In the genomic region with DNA sequence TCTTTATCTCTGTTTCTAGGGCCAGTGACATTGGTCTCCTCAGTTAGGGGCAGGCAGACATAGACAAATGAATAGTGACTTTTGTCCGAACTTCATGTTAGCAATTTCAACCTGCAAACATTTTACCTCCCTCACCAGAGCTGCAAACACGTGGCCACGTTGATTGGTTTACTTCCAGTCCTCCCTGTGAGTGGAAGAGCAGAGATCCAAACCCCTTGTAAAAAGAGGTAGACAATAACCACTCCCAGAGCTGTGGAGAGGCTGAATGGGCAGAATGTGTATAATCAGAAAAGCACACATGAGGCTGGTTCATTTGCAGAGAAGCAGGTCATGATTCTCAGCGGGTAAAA, we compare ENCODE assay signal across 34 cellular contexts. TPM values are rescaled to one million over a fixed set of nuclear protein-coding genes. Genes with fewer than 3 reads are reported as not detected.
A peak's percentile ranks its signal among the peaks of the same experiment; 100 is the strongest.
DNase-seq lines count a peak whose midpoint lies in the region; ATAC-seq, FAIRE-seq and TF ChIP-seq lines count a peak whose summit lies in the region.
"Had no signal": no experiment of that assay in that cellular context is flagged by ENCODE, and none has a peak within 500 bp of the region (broad histone marks: within the 10 kb centered on the region; RNA-seq: fewer than 3 reads in every experiment).

No MANE protein-coding gene starts in this region.

- peaks cover 4 to 24% (median 14%) of the 10 kb centered on the region in 5 experiments for H3K9me3 Mint-ChIP-seq in brain
- H3K9me3 Mint-ChIP-seq in neural crest cell = peaks cover 2% of the 10 kb centered on the region
- no peaks in the 10 kb centered on the region for H3K9me3 Mint-ChIP-seq in endothelial cell (ENCODE audit: unreplicated experiment)
- H3K9me3 Mint-ChIP-seq: activated naive CD4-positive, alpha-beta T cell treated with anti-CD3 and anti-CD28 coated beads, Interleukin-2, amount 10 ng/mL, durations not matched to agents 7 days and 5 days; activated T-helper 17 cell treated with anti-CD3 and anti-CD28 coated beads, Interleukin-2, amount 50 U/mL, for 72 hours; CD8-positive, alpha-beta T cell; natural killer cell; stimulated activated memory B cell treated with anti-CD40 and anti-IgM and Interleukin-4, amounts not matched to agents 10 μg/mL and 1 μg/mL and 100 μg/mL, for 72 hours had no signal

- H3K36me3 Mint-ChIP-seq in brain (peaks cover 48% of the 10 kb centered on the region), neural crest cell (ENCODE audit: low read depth) (peaks cover 10% of the 10 kb centered on the region), endothelial cell (ENCODE audit: low read depth, unreplicated experiment) (peaks cover 3% of the 10 kb centered on the region)
- H3K36me3 Mint-ChIP-seq: activated naive CD4-positive, alpha-beta T cell treated with anti-CD3 and anti-CD28 coated beads, Interleukin-2, amount 10 ng/mL, durations not matched to agents 7 days and 5 days; CD8-positive, alpha-beta T cell; natural killer cell had no signal

- H3K36me3 ChIP-seq in BLaER1 = peaks cover 20% of the 10 kb centered on the region
- H3K36me3 ChIP-seq: adrenal gland, brain microvascular endothelial cell, heart right ventricle, lower lobe of right lung, MG63, upper lobe of right lung had no signal

- FAIRE-seq in urothelium cell line (lab: Jason Lieb, UNC) = no peak
- FAIRE-seq: A549, frontal cortex, GM18507, H54, HTR-8/SVneo had no signal

- H3K27ac ChIP-seq in BLaER1 = no peak overlapping the region
- H3K27ac ChIP-seq: A549, brain microvascular endothelial cell, heart right ventricle, lower lobe of right lung, upper lobe of right lung, VCaP had no signal

- H3K4me3 Mint-ChIP-seq in brain (peak overlapping the region in 1 of 5 experiments; percentile 10), neural crest cell (no peak overlapping the region), endothelial cell (ENCODE audit: unreplicated experiment) (no peak overlapping the region)
- H3K4me3 Mint-ChIP-seq: activated CD4-positive, alpha-beta T cell treated with anti-CD3 and anti-CD28 coated beads for 36 hours; activated CD8-positive, alpha-beta T cell treated with anti-CD3 and anti-CD28 coated beads, Interleukin-2, amount 10 ng/mL, durations not matched to agents 7 days and 5 days; activated naive CD4-positive, alpha-beta T cell treated with anti-CD3 and anti-CD28 coated beads, Interleukin-2, amount 10 ng/mL, durations not matched to agents 7 days and 5 days; activated T-helper 17 cell treated with anti-CD3 and anti-CD28 coated beads, Interleukin-2, amount 50 U/mL, for 72 hours; CD8-positive, alpha-beta T cell; natural killer cell; stimulated activated memory B cell treated with anti-CD40 and anti-IgM and Interleukin-4, amounts not matched to agents 10 μg/mL and 1 μg/mL and 100 μg/mL, for 72 hours had no signal

- no peak overlapping the region for H3K4me3 ChIP-seq in BLaER1
- H3K4me3 ChIP-seq: A549, adrenal gland, dorsolateral prefrontal cortex, heart right ventricle, lower lobe of right lung, MG63, upper lobe of right lung had no signal

- peaks cover 14% of the 10 kb centered on the region for H3K4me1 ChIP-seq in BLaER1
- H3K4me1 ChIP-seq: lower lobe of right lung had no signal

- H3K27me3 ChIP-seq in BLaER1 = no peaks in the 10 kb centered on the region
- H3K27me3 ChIP-seq: adrenal gland, brain microvascular endothelial cell, dorsolateral prefrontal cortex, heart right ventricle, MG63, upper lobe of right lung had no signal

- no peak for ATAC-seq in GM18870 (IDR thresholded peaks at IDR 0.05; ENCODE audit: unreplicated experiment)
- ATAC-seq: A549; activated CD4-positive, alpha-beta T cell treated with anti-CD3 and anti-CD28 coated beads for 36 hours; activated CD8-positive, alpha-beta T cell treated with anti-CD3 and anti-CD28 coated beads, Interleukin-2, amount 10 ng/mL, durations not matched to agents 7 days and 5 days; activated T-helper 17 cell treated with anti-CD3 and anti-CD28 coated beads, Interleukin-2, amount 50 U/mL, for 72 hours; CD8-positive, alpha-beta T cell; lower lobe of right lung; stimulated activated memory B cell treated with anti-CD40 and anti-IgM and Interleukin-4, amounts not matched to agents 10 μg/mL and 1 μg/mL and 100 μg/mL, for 72 hours; upper lobe of right lung had no signal

- DNase-seq in NCI-H146 (lab: John Stamatoyannopoulos, UW) (peak; percentile 87), neural crest cell (ENCODE audit: low read depth, low spot score) (no peak), endothelial cell (ENCODE audit: low spot score) (no peak), islet precursor cell (no peak), urothelium cell line (ENCODE audit: low spot score) (no peak)
- DNase-seq: activated CD4-positive, alpha-beta T cell treated with anti-CD3 and anti-CD28 coated beads for 36 hours; activated CD8-positive, alpha-beta T cell treated with anti-CD3 and anti-CD28 coated beads, Interleukin-2, amount 10 ng/mL, durations not matched to agents 7 days and 5 days; activated naive CD4-positive, alpha-beta T cell treated with anti-CD3 and anti-CD28 coated beads, Interleukin-2, amount 10 ng/mL, durations not matched to agents 7 days and 5 days; brain microvascular endothelial cell; CD8-positive, alpha-beta T cell; cerebellar nuclear complex; heart right ventricle; KG1; lower lobe of right lung; MG63; natural killer cell; NCI-H2081 treated with DMSO at 0.1 percent for 48 hours; NCI-H524; SIG-M5; substantia nigra; upper lobe of right lung had no signal

- H3K27me3 Mint-ChIP-seq in brain (no peaks in the 10 kb centered on the region), neural crest cell (ENCODE audit: low read depth) (no peaks in the 10 kb centered on the region), endothelial cell (ENCODE audit: unreplicated experiment) (peaks cover 3% of the 10 kb centered on the region)
- H3K27me3 Mint-ChIP-seq: activated CD4-positive, alpha-beta T cell treated with anti-CD3 and anti-CD28 coated beads for 36 hours; activated T-helper 17 cell treated with anti-CD3 and anti-CD28 coated beads, Interleukin-2, amount 50 U/mL, for 72 hours; stimulated activated memory B cell treated with anti-CD40 and anti-IgM and Interleukin-4, amounts not matched to agents 10 μg/mL and 1 μg/mL and 100 μg/mL, for 72 hours had no signal

- H3K4me2 ChIP-seq in BLaER1 = peak overlapping the region; percentile 0; the same call in 1 of the 2 replicates
- H3K4me2 ChIP-seq: A549 had no signal

- H3K27ac Mint-ChIP-seq in brain (peak overlapping the region in 4 of 5 experiments; percentile 7 to 49 (median 28)), neural crest cell (ENCODE audit: unreplicated experiment) (peak overlapping the region; percentile 23), endothelial cell (ENCODE audit: unreplicated experiment) (no peak overlapping the region)
- H3K27ac Mint-ChIP-seq: activated CD4-positive, alpha-beta T cell treated with anti-CD3 and anti-CD28 coated beads for 36 hours; activated CD8-positive, alpha-beta T cell treated with anti-CD3 and anti-CD28 coated beads, Interleukin-2, amount 10 ng/mL, durations not matched to agents 7 days and 5 days; activated naive CD4-positive, alpha-beta T cell treated with anti-CD3 and anti-CD28 coated beads, Interleukin-2, amount 10 ng/mL, durations not matched to agents 7 days and 5 days; activated T-helper 17 cell treated with anti-CD3 and anti-CD28 coated beads, Interleukin-2, amount 50 U/mL, for 72 hours; CD8-positive, alpha-beta T cell; natural killer cell; stimulated activated memory B cell treated with anti-CD40 and anti-IgM and Interleukin-4, amounts not matched to agents 10 μg/mL and 1 μg/mL and 100 μg/mL, for 72 hours had no signal

- TF ChIP-seq CTCF in brain (conservative IDR thresholded peaks at IDR 0.05) (no peak), neural crest cell (conservative IDR thresholded peaks at IDR 0.05) (no peak), endothelial cell (IDR thresholded peaks at IDR 0.05; ENCODE audit: unreplicated experiment) (no peak)

- H3K9me3 ChIP-seq in BLaER1 = peaks cover 33% of the 10 kb centered on the region
- H3K9me3 ChIP-seq: A549, adrenal gland, heart right ventricle, lower lobe of right lung, MG63, upper lobe of right lung had no signal

- peaks cover 78% of the 10 kb centered on the region for H4K20me1 ChIP-seq in BLaER1

- H3K4me1 Mint-ChIP-seq in brain = peaks cover 79% of the 10 kb centered on the region
- H3K4me1 Mint-ChIP-seq in neural crest cell = peaks cover 60% of the 10 kb centered on the region
- H3K4me1 Mint-ChIP-seq in endothelial cell (ENCODE audit: unreplicated experiment) = peaks cover 22% of the 10 kb centered on the region
- H3K4me1 Mint-ChIP-seq: activated CD4-positive, alpha-beta T cell treated with anti-CD3 and anti-CD28 coated beads for 36 hours; activated naive CD4-positive, alpha-beta T cell treated with anti-CD3 and anti-CD28 coated beads, Interleukin-2, amount 10 ng/mL, durations not matched to agents 7 days and 5 days had no signal

- H3K9ac ChIP-seq in BLaER1 = no peak overlapping the region

RNA-seq across cellular contexts. Expression of a gene that starts 31.1 kb away (rescaled TPM):
- polyA plus RNA-seq in brain (ENCODE audit: insufficient read depth, low read depth, low replicate concordance) = 66.2 TPM
- 46.7 and 52.6 TPM in 2 replicates for total RNA-seq in neural crest cell
- total RNA-seq in endothelial cell (ENCODE audit: unreplicated experiment) = 51.5 TPM
